Comparison of ENCODE assay signal across 8 cellular contexts in the genomic region with DNA sequence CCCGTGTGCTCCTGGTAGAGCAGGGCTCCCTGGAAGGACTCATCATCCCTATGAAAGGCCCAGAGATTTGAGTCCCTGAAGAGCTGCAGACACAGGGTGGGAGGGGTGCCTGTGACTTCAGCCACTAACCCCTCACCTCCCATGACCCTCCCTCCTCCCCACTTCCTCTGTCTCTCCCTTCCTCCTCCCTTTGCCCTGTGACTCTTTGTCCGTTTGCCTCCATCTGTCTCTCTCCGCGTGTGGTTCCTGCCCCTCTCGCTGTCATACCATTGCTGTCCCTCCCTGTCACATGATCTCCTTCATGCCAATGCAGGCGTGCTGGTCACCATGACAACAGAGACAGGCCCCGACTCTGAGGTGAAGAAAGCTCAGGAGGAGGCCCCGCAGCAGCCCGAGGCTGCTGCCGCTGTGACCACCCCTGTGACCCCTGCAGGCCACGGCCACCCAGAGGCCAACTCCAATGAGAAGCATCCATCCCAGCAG. TPM values are rescaled to one million over a fixed set of nuclear protein-coding genes. Genes with fewer than 3 reads are reported as not detected.
DNase-seq lines count a peak whose midpoint lies in the region; ATAC-seq and TF ChIP-seq lines count a peak whose summit lies in the region.

No MANE protein-coding gene starts in this region.

- H3K36me3 Mint-ChIP-seq in natural killer cell treated with Interleukin-12 subunit alpha and Interleukin-12 subunit beta and Interleukin-15 and Interleukin-18, amount 100 ng/mL, for 72 hours: no peaks in the 10 kb centered on the region

- H3K27me3 Mint-ChIP-seq in natural killer cell treated with Interleukin-12 subunit alpha and Interleukin-12 subunit beta and Interleukin-15 and Interleukin-18, amount 100 ng/mL, for 72 hours: peaks cover 3 to 8% of the 10 kb centered on the region in 2 donors

- H3K9me3 Mint-ChIP-seq in natural killer cell treated with Interleukin-12 subunit alpha and Interleukin-12 subunit beta and Interleukin-15 and Interleukin-18, amount 100 ng/mL, for 72 hours: no peaks in the 10 kb centered on the region

- peak; percentile 45 to 59 for ATAC-seq in natural killer cell treated with Interleukin-12 subunit alpha and Interleukin-12 subunit beta and Interleukin-15 and Interleukin-18, amount 100 ng/mL, for 72 hours
- ATAC-seq in aorta (ENCODE audit: low FRiP score) (no peak), HG02981 (IDR thresholded peaks at IDR 0.05; ENCODE audit: unreplicated experiment) (no peak), HG02840 (IDR thresholded peaks at IDR 0.05; ENCODE audit: low FRiP score, unreplicated experiment) (no peak), GM18520 (IDR thresholded peaks at IDR 0.05; ENCODE audit: unreplicated experiment) (no peak)

- H3K27ac Mint-ChIP-seq in natural killer cell treated with Interleukin-12 subunit alpha and Interleukin-12 subunit beta and Interleukin-15 and Interleukin-18, amount 100 ng/mL, for 72 hours: peak overlapping the region in 1 of 2 donors; percentile 71

- 62 to 63% methylated on average over 11 of the region's 11 CpGs for WGBS in aorta, 2 donors

- peaks cover 0 to 7% of the 10 kb centered on the region in 2 donors for H3K4me1 Mint-ChIP-seq in natural killer cell treated with Interleukin-12 subunit alpha and Interleukin-12 subunit beta and Interleukin-15 and Interleukin-18, amount 100 ng/mL, for 72 hours (ENCODE audit: low read depth in 2 of 2)

- intact Hi-C loops in dorsolateral prefrontal cortex (cut with DNase I): no loop called here
- intact Hi-C loops in aorta (cut with DNase I): no loop called here

- H3K36me3 ChIP-seq in aorta (ENCODE audit: control insufficient read depth in 1 of 2, insufficient read depth in 2 of 2, low read length in 1 of 2): no peaks in the 10 kb centered on the region

- H3K4me3 ChIP-seq in dorsolateral prefrontal cortex (peak overlapping the region in 8 of 59 donors; percentile 0 to 31 (median 14)), aorta (ENCODE audit: low read length in 2 of 2) (no peak overlapping the region)

- no peak for TF ChIP-seq CTCF in dorsolateral prefrontal cortex (IDR thresholded peaks at IDR 0.05 in 54 of 56, conservative IDR thresholded peaks at IDR 0.05 in 2 of 56; ENCODE audit: low read depth in 1 of 56, partially characterized antibody in 56 of 56)

- DNase-seq in H4 (ENCODE audit: low spot score) (peak; percentile 41), NCI-H2196 treated with DMSO at 0.1 percent for 48 hours (lab: John Stamatoyannopoulos, UW; ENCODE audit: unreplicated experiment) (peak; percentile 14), dorsolateral prefrontal cortex (peak in 9 of 10 donors; percentile 32 to 81 (median 63)), aorta (no peak)
- peak; percentile 41 for DNase-seq in natural killer cell treated with Interleukin-12 subunit alpha and Interleukin-12 subunit beta and Interleukin-15 and Interleukin-18, amount 100 ng/mL, for 72 hours (ENCODE audit: low spot score)

- peak overlapping the region in 35 of 59 donors; percentile 1 to 63 (median 29) for H3K27ac ChIP-seq in dorsolateral prefrontal cortex
- H3K27ac ChIP-seq in aorta (ENCODE audit: low read depth in 1 of 2, low read length in 2 of 2): no peak overlapping the region

- H3K4me3 Mint-ChIP-seq in natural killer cell treated with Interleukin-12 subunit alpha and Interleukin-12 subunit beta and Interleukin-15 and Interleukin-18, amount 100 ng/mL, for 72 hours: no peak overlapping the region

- no peaks in the 10 kb centered on the region for H3K27me3 ChIP-seq in dorsolateral prefrontal cortex
- H3K27me3 ChIP-seq in aorta (ENCODE audit: control insufficient read depth in 1 of 2, insufficient read depth in 2 of 2, low read length in 1 of 2): no peaks in the 10 kb centered on the region

- H3K4me1 ChIP-seq in aorta (ENCODE audit: control insufficient read depth in 1 of 2, insufficient read depth in 2 of 2, low read length in 2 of 2): no peaks in the 10 kb centered on the region

- H3K9me3 ChIP-seq in aorta (ENCODE audit: control insufficient read depth, low read length): no peaks in the 10 kb centered on the region

RNA-seq across cellular contexts. Expression of a gene that starts 19.0 kb away (rescaled TPM):
- 12.4 and 25.3 TPM in 2 replicates for total RNA-seq in H4 (2014; rRNA removed; shearing (Covaris generic))
- total RNA-seq in dorsolateral prefrontal cortex (100 to 1,000 TPM; 192 to 410 (median 332) TPM), aorta (10 to 100 TPM; 38.6 to 47.1 TPM)
- total RNA-seq in natural killer cell treated with Interleukin-12 subunit alpha and Interleukin-12 subunit beta and Interleukin-15 and Interleukin-18, amount 100 ng/mL, for 72 hours: under 1 TPM in 1 of 2 donors, not detected in 1; 0.21 TPM
- polyA plus RNA-seq in aorta: 10 to 100 TPM; 18.0 to 26.9 TPM

Comparison
In these comparisons a context has a peak if more than half of its experiments do, and no peak if none do; other contexts are left out.
1. DNase-seq: peak in H4 (single experiment), NCI-H2196 treated with DMSO at 0.1 percent for 48 hours (single experiment), dorsolateral prefrontal cortex (9 of 10) and natural killer cell treated with Interleukin-12 subunit alpha and Interleukin-12 subunit beta and Interleukin-15 and Interleukin-18, amount 100 ng/mL, for 72 hours (single experiment); none in aorta (0 of 2).
2. H3K27ac ChIP-seq: peak in dorsolateral prefrontal cortex (35 of 59); none in aorta (0 of 2).
3. ATAC-seq: peak in natural killer cell treated with Interleukin-12 subunit alpha and Interleukin-12 subunit beta and Interleukin-15 and Interleukin-18, amount 100 ng/mL, for 72 hours (2 of 2); none in aorta (single experiment), HG02981 (single experiment), HG02840 (single experiment) and GM18520 (single experiment).